Comparison of ENCODE assay signal across 9 cellular contexts in genomic region chr12:111428081-111428727, GRCh38. TPM values are rescaled to one million over a fixed set of nuclear protein-coding genes. Genes with fewer than 3 reads are reported as not detected.
DNase-seq lines count a peak whose midpoint lies in the region; ATAC-seq and TF ChIP-seq lines count a peak whose summit lies in the region.
"Had no signal": no experiment of that assay in that cellular context is flagged by ENCODE, and none has a peak within 500 bp of the region (broad histone marks: within the 10 kb centered on the region; RNA-seq: fewer than 3 reads in every experiment).

No MANE protein-coding gene starts in this region.

- H3K27me3 ChIP-seq in DOHH2 (ENCODE audit: control insufficient read depth, low read length), result no peaks in the 10 kb centered on the region
- no peaks in the 10 kb centered on the region for H3K27me3 ChIP-seq in Peyer's patch
- H3K27me3 ChIP-seq in effector memory CD4-positive, alpha-beta T cell (replicated peaks; ENCODE audit: control insufficient read depth, insufficient read depth, low read length, poor library complexity, severe bottlenecking), result no peaks in the 10 kb centered on the region
- H3K27me3 ChIP-seq in sigmoid colon, result no peaks in the 10 kb centered on the region

- no peaks in the 10 kb centered on the region for H3K9me3 ChIP-seq in DOHH2 (ENCODE audit: control insufficient read depth, insufficient read depth, low read length)
- H3K9me3 ChIP-seq in Peyer's patch, result no peaks in the 10 kb centered on the region
- no peaks in the 10 kb centered on the region for H3K9me3 ChIP-seq in effector memory CD4-positive, alpha-beta T cell (ENCODE audit: control insufficient read depth, low read length)
- no peaks in the 10 kb centered on the region for H3K9me3 ChIP-seq in sigmoid colon

- peak overlapping the region; percentile 63 for H3K4me2 ChIP-seq in DOHH2 (ENCODE audit: low read length)

- intact Hi-C loops in sigmoid colon (cut with DNase I), result no loop called here

- peaks cover 2% of the 10 kb centered on the region; the same call in 1 of the 2 replicates for H3F3A ChIP-seq in DOHH2 (ENCODE audit: control insufficient read depth, insufficient read depth)

- 77 to 78% methylated on average over 9 of the region's 9 CpGs for WGBS in sigmoid colon, 2 donors

- no peak for ATAC-seq in GM21367 (IDR thresholded peaks at IDR 0.05; ENCODE audit: unreplicated experiment)

- DNase-seq in Peyer's patch (peak in 1 of 3 donors; percentile 23), sigmoid colon (no peak), GOT3 (lab: John Stamatoyannopoulos, UW) (no peak), islet precursor cell (no peak)
- no peak for DNase-seq in effector memory CD4-positive, alpha-beta T cell
- DNase-seq: cortex of kidney, NCI-H526 treated with DMSO at 0.1 percent for 48 hours had no signal

- H3K27ac ChIP-seq in DOHH2 (ENCODE audit: low read depth, low read length) (peak overlapping the region; percentile 38), Peyer's patch (peak overlapping the region; percentile 63 to 81 (median 78)), sigmoid colon (peak overlapping the region in 3 of 4 donors; percentile 24 to 57 (median 25))
- peak overlapping the region; percentile 100 for H3K27ac ChIP-seq in effector memory CD4-positive, alpha-beta T cell (ENCODE audit: insufficient read depth, low read length, poor library complexity, severe bottlenecking)

- H3K36me3 ChIP-seq in DOHH2 (ENCODE audit: control insufficient read depth, low read length), result no peaks in the 10 kb centered on the region; the same call in 1 of the 2 replicates
- no peaks in the 10 kb centered on the region for H3K36me3 ChIP-seq in Peyer's patch
- peaks cover 3% of the 10 kb centered on the region for H3K36me3 ChIP-seq in effector memory CD4-positive, alpha-beta T cell (ENCODE audit: control insufficient read depth, insufficient read depth, low read length)
- no peaks in the 10 kb centered on the region for H3K36me3 ChIP-seq in sigmoid colon

- H3K79me2 ChIP-seq in DOHH2 (ENCODE audit: control insufficient read depth, low read length), result peaks cover 28% of the 10 kb centered on the region

- no peaks in the 10 kb centered on the region for H3K9me2 ChIP-seq in DOHH2 (replicated peaks; ENCODE audit: control insufficient read depth, low read length)

- TF ChIP-seq POLR2A in Peyer's patch (IDR thresholded peaks at IDR 0.05), result no peak
- TF ChIP-seq POLR2A in sigmoid colon (IDR thresholded peaks at IDR 0.05), result no peak

- H3K4me1 ChIP-seq in DOHH2 (ENCODE audit: control insufficient read depth, low read length) (peaks cover 38% of the 10 kb centered on the region), Peyer's patch (peaks cover 0 to 74% (median 40%) of the 10 kb centered on the region in 4 donors), sigmoid colon (peaks cover 0 to 74% (median 35%) of the 10 kb centered on the region in 4 donors)
- peaks cover 94% of the 10 kb centered on the region for H3K4me1 ChIP-seq in effector memory CD4-positive, alpha-beta T cell (ENCODE audit: control insufficient read depth, insufficient read depth, low read length, poor library complexity, severe bottlenecking)

- no peak for TF ChIP-seq CTCF in DOHH2 (IDR thresholded peaks at IDR 0.05; ENCODE audit: low read depth, low read length, poor library complexity, severe bottlenecking)
- TF ChIP-seq CTCF in Peyer's patch (IDR thresholded peaks at IDR 0.05), result no peak
- no peak for TF ChIP-seq CTCF in sigmoid colon (IDR thresholded peaks at IDR 0.05)

- H3K4me3 ChIP-seq in DOHH2 (ENCODE audit: low read length) (peak overlapping the region; percentile 38; the same call in 1 of the 2 replicates), Peyer's patch (peak overlapping the region in 1 of 4 donors; percentile 9), sigmoid colon (no peak overlapping the region)
- peak overlapping the region; percentile 28 for H3K4me3 ChIP-seq in effector memory CD4-positive, alpha-beta T cell (ENCODE audit: insufficient read depth, low read depth, low read length, poor library complexity, severe bottlenecking)

- peaks cover 38% of the 10 kb centered on the region for H4K20me1 ChIP-seq in DOHH2 (ENCODE audit: control insufficient read depth, insufficient read depth, low read depth, low read length)

- TF ChIP-seq EP300 in sigmoid colon (IDR thresholded peaks at IDR 0.05), result no peak

RNA-seq across cellular contexts. Expression of gene SH2B3, which starts 22.5 kb away (rescaled TPM):
- 10 to 100 TPM in 2 of 4 donors, 1 to 10 TPM in 2; 4.4 to 37.1 (median 8.4) TPM for total RNA-seq in Peyer's patch
- 10 to 100 TPM; 13.2 to 32.5 (median 14.9) TPM for total RNA-seq in sigmoid colon
- 10 to 100 TPM; 10.4 to 14.1 (median 12.0) TPM for polyA plus RNA-seq in sigmoid colon

RNA-seq across cellular contexts. Expression of gene PHETA1, which starts 59.3 kb away (rescaled TPM):
- total RNA-seq in Peyer's patch (10 to 100 TPM; 43.2 to 64.6 (median 51.0) TPM), sigmoid colon (1 to 10 TPM; 3.6 to 6.1 (median 5.2) TPM)
- polyA plus RNA-seq in sigmoid colon, result 10 to 100 TPM; 16.8 to 21.6 (median 21.5) TPM

Comparison
In these comparisons a context has a peak if more than half of its experiments do, and no peak if none do; other contexts are left out.
1. H3K27ac ChIP-seq: peak in every context shown above with its lines; median percentile 100 in effector memory CD4-positive, alpha-beta T cell; 78 in Peyer's patch; 38 in DOHH2; 25 in sigmoid colon.
2. H3K4me3 ChIP-seq: peak in DOHH2 (single experiment) and effector memory CD4-positive, alpha-beta T cell (single experiment); none in sigmoid colon (0 of 4).
3. RNA of gene PHETA1, which starts 59.3 kb away (total RNA-seq): 43.2 to 64.6 TPM in Peyer's patch; 3.6 to 6.1 TPM in sigmoid colon; every median in the first group is over 4 times any median in the second.